ENCODE assay signal across 32 cellular contexts in the genomic region with DNA sequence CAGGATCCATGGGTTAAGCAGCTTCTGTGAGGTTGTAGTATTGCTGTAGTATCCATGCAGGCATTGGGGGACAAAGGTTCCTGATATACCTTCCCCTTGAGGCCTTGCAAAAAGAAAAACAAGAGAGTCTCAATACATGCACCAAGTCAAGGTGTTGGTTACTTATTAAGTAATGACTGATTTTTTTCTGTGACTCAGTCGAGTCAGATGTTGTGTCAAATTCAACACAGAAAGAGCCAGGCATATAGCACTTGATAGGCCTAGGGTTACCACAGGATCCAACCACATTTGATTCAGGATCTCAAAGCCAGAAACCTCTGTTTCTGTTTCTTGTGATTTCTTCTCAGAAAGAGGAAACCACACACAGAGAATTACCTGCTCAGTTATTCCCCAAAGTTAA. TPM values are rescaled to one million over a fixed set of nuclear protein-coding genes. Genes with fewer than 3 reads are reported as not detected.
DNase-seq lines count a peak whose midpoint lies in the region; ATAC-seq, FAIRE-seq and TF ChIP-seq lines count a peak whose summit lies in the region.
"Had no signal": no experiment of that assay in that cellular context is flagged by ENCODE, and none has a peak within 500 bp of the region (broad histone marks: within the 10 kb centered on the region; RNA-seq: fewer than 3 reads in every experiment).

No MANE protein-coding gene starts in this region.

- DNase-seq in CD8-positive, alpha-beta memory T cell = peak in 2 of 5 donors; percentile 30 to 63
- DNase-seq in HK-2 (ENCODE audit: unreplicated experiment) (peak; percentile 3), bronchial epithelial cell (ENCODE audit: low read depth) (peak; percentile 3), renal cortical epithelial cell (ENCODE audit: low read depth) (peak; percentile 85), KG1 (lab: John Stamatoyannopoulos, UW) (no peak), HCEC 1CT (no peak)
- DNase-seq: activated CD4-positive, alpha-beta T cell treated with anti-CD3 and anti-CD28 coated beads, Interleukin-2, amount 10 ng/mL, durations not matched to agents 7 days and 5 days; Calu3; DMS79 treated with DMSO at 0.1 percent for 48 hours; endodermal cell; foreskin fibroblast; GF-D8; islet precursor cell; left ventricle myocardium superior; NCI-H1092; NCI-H187; NCI-H446 treated with DMSO at 0.1 percent for 48 hours; NCI-H82; nucleus accumbens; Peyer's patch; right lobe of liver; SHP77; stimulated activated CD8-positive, alpha-beta memory T cell treated with anti-CD3 and anti-CD28 coated beads, Interleukin-4, amount 100 ng/mL, for 48 hours; transverse colon had no signal

- peaks cover 7 to 62% (median 16%) of the 10 kb centered on the region in 3 donors for H3K36me3 Mint-ChIP-seq in CD8-positive, alpha-beta memory T cell

- H3K27ac Mint-ChIP-seq in CD8-positive, alpha-beta memory T cell = peak overlapping the region; percentile 82 to 98 (median 88)
- H3K27ac Mint-ChIP-seq: activated CD4-positive, alpha-beta T cell treated with anti-CD3 and anti-CD28 coated beads, Interleukin-2, amount 10 ng/mL, durations not matched to agents 7 days and 5 days; dendritic cell treated with granulocyte-macrophage colony-stimulating factor and Interleukin-4, amounts not matched to agents 40 ng/mL and 50 ng/mL, for 4 days; endodermal cell; progenitor cell of endocrine pancreas; T-helper 2 cell treated with Interferon-gamma antibody and Interleukin-4, amounts not matched to agents 5 μg/mL and 100 μg/mL, for 36 hours had no signal

- H3K4me3 Mint-ChIP-seq in CD8-positive, alpha-beta memory T cell = peak overlapping the region; percentile 23 to 74 (median 63)
- H3K4me3 Mint-ChIP-seq: activated CD4-positive, alpha-beta T cell treated with anti-CD3 and anti-CD28 coated beads, Interleukin-2, amount 10 ng/mL, durations not matched to agents 7 days and 5 days; dendritic cell treated with granulocyte-macrophage colony-stimulating factor and Interleukin-4, amounts not matched to agents 40 ng/mL and 50 ng/mL, for 4 days; endodermal cell; T-helper 2 cell treated with Interferon-gamma antibody and Interleukin-4, amounts not matched to agents 5 μg/mL and 100 μg/mL, for 36 hours had no signal

- TF ChIP-seq CTCF in bronchial epithelial cell (IDR thresholded peaks at IDR 0.05; ENCODE audit: insufficient read depth, low read length, severe bottlenecking) = no peak

- no peaks in the 10 kb centered on the region for H3K27me3 Mint-ChIP-seq in CD8-positive, alpha-beta memory T cell

- H3K27ac ChIP-seq in CD8-positive, alpha-beta memory T cell (ENCODE audit: low read depth, low read length) = no peak overlapping the region
- H3K27ac ChIP-seq: C4-2B, esophagus muscularis mucosa, right lobe of liver, transverse colon had no signal

- H3K4me1 Mint-ChIP-seq in CD8-positive, alpha-beta memory T cell = peaks cover 79 to 94% (median 93%) of the 10 kb centered on the region in 3 donors
- H3K4me1 Mint-ChIP-seq: endodermal cell had no signal

- FAIRE-seq in bronchial epithelial cell (lab: Jason Lieb, UNC) = no peak

- CTCF ChIA-PET in CD8-positive, alpha-beta memory T cell (lab: Charles Lee) = interaction anchor here (2.5 kb wide), 1 partner anchor 10 kb away, joined by 14 read pairs; no protein-coding TSS in a partner anchor

- no peaks in the 10 kb centered on the region for H3K9me3 ChIP-seq in CD8-positive, alpha-beta memory T cell (ENCODE audit: low read length)
- H3K9me3 ChIP-seq: esophagus muscularis mucosa, Peyer's patch, right lobe of liver, transverse colon had no signal

- H3K36me3 ChIP-seq in CD8-positive, alpha-beta memory T cell (ENCODE audit: insufficient read depth, low read length) = no peaks in the 10 kb centered on the region
- no peaks in the 10 kb centered on the region for H3K36me3 ChIP-seq in bronchial epithelial cell (ENCODE audit: control insufficient read depth, insufficient read depth, low read length)
- H3K36me3 ChIP-seq: esophagus muscularis mucosa, Peyer's patch, right lobe of liver, transverse colon had no signal

- H3K4me1 ChIP-seq in CD8-positive, alpha-beta memory T cell (ENCODE audit: insufficient read depth, low read length) = peaks cover 45% of the 10 kb centered on the region
- H3K4me1 ChIP-seq: esophagus muscularis mucosa, right lobe of liver had no signal

- H3K27me3 ChIP-seq in CD8-positive, alpha-beta memory T cell (ENCODE audit: insufficient read depth, low read length, poor library complexity, severe bottlenecking) = no peaks in the 10 kb centered on the region
- H3K27me3 ChIP-seq in bronchial epithelial cell (ENCODE audit: control insufficient read depth, insufficient read depth, low read length) = no peaks in the 10 kb centered on the region
- H3K27me3 ChIP-seq: Peyer's patch, right lobe of liver had no signal

- ATAC-seq in SK-N-SH treated with all-trans-retinoic acid at 6 μM for 48 hours = no peak
- ATAC-seq: HCT116, left ventricle myocardium superior, right lobe of liver had no signal

- no peak overlapping the region for H3K4me3 ChIP-seq in CD8-positive, alpha-beta memory T cell (ENCODE audit: low read length)
- no peak overlapping the region for H3K4me3 ChIP-seq in bronchial epithelial cell (ENCODE audit: low read depth, low read length)
- H3K4me3 ChIP-seq: esophagus muscularis mucosa, Peyer's patch, right lobe of liver, transverse colon had no signal

- H3K9me3 Mint-ChIP-seq in CD8-positive, alpha-beta memory T cell = no peaks in the 10 kb centered on the region
- H3K9me3 Mint-ChIP-seq: activated CD4-positive, alpha-beta T cell treated with anti-CD3 and anti-CD28 coated beads, Interleukin-2, amount 10 ng/mL, durations not matched to agents 7 days and 5 days; dendritic cell treated with granulocyte-macrophage colony-stimulating factor and Interleukin-4, amounts not matched to agents 40 ng/mL and 50 ng/mL, for 4 days; endodermal cell; T-helper 2 cell treated with Interferon-gamma antibody and Interleukin-4, amounts not matched to agents 5 μg/mL and 100 μg/mL, for 36 hours had no signal

- POLR2A ChIA-PET in CD8-positive, alpha-beta memory T cell (lab: Charles Lee) = interaction anchor here (1.0 to 2.3 kb wide), 3 partner anchors 8 to 21 kb away, joined by 3 to 6 read pairs (median 5); no protein-coding TSS in a partner anchor

TF ChIP-seq in SK-N-SH treated with all-trans-retinoic acid at 6 μM for 48 hours, 23 proteins besides CTCF, POLR2A, EP300 and RAD21 (continues in another document):
- no peak for TF ChIP-seq OSR1 (CRISPR knock-in tag; IDR thresholded peaks at IDR 0.05)
- TF ChIP-seq ZFP3 (CRISPR knock-in tag; IDR thresholded peaks at IDR 0.05) = no peak
- no peak for TF ChIP-seq TOX (CRISPR knock-in tag; IDR thresholded peaks at IDR 0.05; ENCODE audit: borderline replicate concordance)
- TF ChIP-seq, protein P1, sequence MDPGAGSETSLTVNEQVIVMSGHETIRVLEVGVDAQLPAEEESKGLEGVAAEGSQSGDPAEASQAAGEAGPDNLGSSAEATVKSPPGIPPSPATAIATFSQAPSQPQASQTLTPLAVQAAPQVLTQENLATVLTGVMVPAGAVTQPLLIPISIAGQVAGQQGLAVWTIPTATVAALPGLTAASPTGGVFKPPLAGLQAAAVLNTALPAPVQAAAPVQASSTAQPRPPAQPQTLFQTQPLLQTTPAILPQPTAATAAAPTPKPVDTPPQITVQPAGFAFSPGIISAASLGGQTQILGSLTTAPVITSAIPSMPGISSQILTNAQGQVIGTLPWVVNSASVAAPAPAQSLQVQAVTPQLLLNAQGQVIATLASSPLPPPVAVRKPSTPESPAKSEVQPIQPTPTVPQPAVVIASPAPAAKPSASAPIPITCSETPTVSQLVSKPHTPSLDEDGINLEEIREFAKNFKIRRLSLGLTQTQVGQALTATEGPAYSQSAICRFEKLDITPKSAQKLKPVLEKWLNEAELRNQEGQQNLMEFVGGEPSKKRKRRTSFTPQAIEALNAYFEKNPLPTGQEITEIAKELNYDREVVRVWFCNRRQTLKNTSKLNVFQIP (CRISPR knock-in tag; IDR thresholded peaks at IDR 0.05; ENCODE audit: borderline replicate concordance, low read depth) = no peak
- TF ChIP-seq BACH2 (CRISPR knock-in tag; IDR thresholded peaks at IDR 0.05; ENCODE audit: borderline replicate concordance) = no peak
- no peak for TF ChIP-seq TCF4 (CRISPR knock-in tag; IDR thresholded peaks at IDR 0.05; ENCODE audit: borderline replicate concordance)
- no peak for TF ChIP-seq ZFP30 (CRISPR knock-in tag; IDR thresholded peaks at IDR 0.05)
- no peak for TF ChIP-seq ZNF70 (CRISPR knock-in tag; IDR thresholded peaks at IDR 0.05)
- TF ChIP-seq PPARA (CRISPR knock-in tag; IDR thresholded peaks at IDR 0.05; ENCODE audit: borderline replicate concordance) = no peak
- no peak for TF ChIP-seq RARB (CRISPR knock-in tag; IDR thresholded peaks at IDR 0.05)
- TF ChIP-seq ISL1 (CRISPR knock-in tag; IDR thresholded peaks at IDR 0.05) = no peak
- no peak for TF ChIP-seq ARNTL (CRISPR knock-in tag; IDR thresholded peaks at IDR 0.05; ENCODE audit: borderline replicate concordance, low read depth)
- no peak for TF ChIP-seq SNAI2 (CRISPR knock-in tag; IDR thresholded peaks at IDR 0.05)
- no peak for TF ChIP-seq ZNF8 (CRISPR knock-in tag; IDR thresholded peaks at IDR 0.05)
- TF ChIP-seq, protein P2, sequence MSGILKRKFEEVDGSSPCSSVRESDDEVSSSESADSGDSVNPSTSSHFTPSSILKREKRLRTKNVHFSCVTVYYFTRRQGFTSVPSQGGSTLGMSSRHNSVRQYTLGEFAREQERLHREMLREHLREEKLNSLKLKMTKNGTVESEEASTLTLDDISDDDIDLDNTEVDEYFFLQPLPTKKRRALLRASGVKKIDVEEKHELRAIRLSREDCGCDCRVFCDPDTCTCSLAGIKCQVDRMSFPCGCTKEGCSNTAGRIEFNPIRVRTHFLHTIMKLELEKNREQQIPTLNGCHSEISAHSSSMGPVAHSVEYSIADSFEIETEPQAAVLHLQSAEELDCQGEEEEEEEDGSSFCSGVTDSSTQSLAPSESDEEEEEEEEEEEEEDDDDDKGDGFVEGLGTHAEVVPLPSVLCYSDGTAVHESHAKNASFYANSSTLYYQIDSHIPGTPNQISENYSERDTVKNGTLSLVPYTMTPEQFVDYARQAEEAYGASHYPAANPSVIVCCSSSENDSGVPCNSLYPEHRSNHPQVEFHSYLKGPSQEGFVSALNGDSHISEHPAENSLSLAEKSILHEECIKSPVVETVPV (CRISPR knock-in tag; IDR thresholded peaks at IDR 0.05) = no peak

RNA-seq across cellular contexts. Expression of gene CD8A, which starts 24.9 kb away (rescaled TPM):
- 100 to 1,000 TPM; 359 to 363 TPM for total RNA-seq in CD8-positive, alpha-beta memory T cell
- polyA plus RNA-seq in CD8-positive, alpha-beta memory T cell = 924 TPM
- under 0.01 TPM in 2 replicates for total RNA-seq in bronchial epithelial cell
- total RNA-seq in renal cortical epithelial cell = 0.17 TPM in 1 of 2 replicates, not detected in the other
- total RNA-seq: myocyte had no signal

RNA-seq across cellular contexts. Expression of gene CD8B, which starts 46.1 kb away (rescaled TPM):
- total RNA-seq in CD8-positive, alpha-beta memory T cell = 100 to 1,000 TPM; 259 to 273 TPM
- 908 TPM for polyA plus RNA-seq in CD8-positive, alpha-beta memory T cell
- not detected in 2 replicates for total RNA-seq in bronchial epithelial cell
- not detected in 2 replicates for total RNA-seq in renal cortical epithelial cell
- total RNA-seq: Calu3, endodermal cell, myocyte, progenitor cell of endocrine pancreas had no signal

Comparison
In these comparisons a context has a peak if more than half of its experiments do, and no peak if none do; other contexts are left out.
1. DNase-seq: peak in HK-2 (single experiment), bronchial epithelial cell (single experiment) and renal cortical epithelial cell (single experiment); none in KG1 (single experiment) and HCEC 1CT (single experiment).
2. RNA of gene CD8A, which starts 24.9 kb away (total RNA-seq): 359 to 363 TPM in CD8-positive, alpha-beta memory T cell; under 0.01 TPM in bronchial epithelial cell and 0.17 TPM in renal cortical epithelial cell; every median in the first group is over 100 times any median in the second.
3. RNA of gene CD8B, which starts 46.1 kb away (total RNA-seq): 259 to 273 TPM in CD8-positive, alpha-beta memory T cell; not detected in bronchial epithelial cell and not detected in renal cortical epithelial cell; every median in the first group is over 100 times any median in the second.